Comparison of ENCODE assay signal across 19 cellular contexts in genomic region chr17:45936610-45937009, GRCh38. TPM values are rescaled to one million over a fixed set of nuclear protein-coding genes. Genes with fewer than 3 reads are reported as not detected.
DNase-seq lines count a peak whose midpoint lies in the region; FAIRE-seq and TF ChIP-seq lines count a peak whose summit lies in the region.
"Had no signal": no experiment of that assay in that cellular context is flagged by ENCODE, and none has a peak within 500 bp of the region (broad histone marks: within the 10 kb centered on the region; RNA-seq: fewer than 3 reads in every experiment).

No MANE protein-coding gene starts in this region.

- H3K36me3 Mint-ChIP-seq in T-helper 2 cell treated with Interferon-gamma antibody and Interleukin-4, amounts not matched to agents 5 μg/mL and 100 μg/mL, for 36 hours (ENCODE audit: low read depth) = no peaks in the 10 kb centered on the region
- H3K36me3 Mint-ChIP-seq: CD4-positive, alpha-beta memory T cell; naive thymus-derived CD8-positive, alpha-beta T cell had no signal

- peak; percentile 64 for DNase-seq in NCI-H1694 (lab: John Stamatoyannopoulos, UW)
- DNase-seq in NCI-H2196 treated with DMSO at 0.1 percent for 48 hours (lab: John Stamatoyannopoulos, UW; ENCODE audit: unreplicated experiment) = peak; percentile 82
- no peak for DNase-seq in kidney
- no peak for DNase-seq in erythroblast (lab: John Stamatoyannopoulos, UW)
- no peak for DNase-seq in T-helper 1 cell
- DNase-seq in occipital lobe (lab: John Stamatoyannopoulos, UW) = no peak
- no peak for DNase-seq in T-helper 2 cell treated with Interferon-gamma antibody and Interleukin-4, amounts not matched to agents 5 μg/mL and 100 μg/mL, for 36 hours (ENCODE audit: low spot score)
- DNase-seq: activated CD4-positive, alpha-beta T cell treated with anti-CD3 and anti-CD28 coated beads, Interleukin-2, amount 50 U/mL, for 4 hours; CD4-positive, alpha-beta memory T cell; Kasumi-1; kidney glomerular epithelial cell; naive thymus-derived CD8-positive, alpha-beta T cell; stimulated activated naive CD4-positive, alpha-beta T cell; T-helper 2 cell had no signal

- no peak overlapping the region for H3K27ac Mint-ChIP-seq in T-helper 2 cell treated with Interferon-gamma antibody and Interleukin-4, amounts not matched to agents 5 μg/mL and 100 μg/mL, for 36 hours
- H3K27ac Mint-ChIP-seq: CD4-positive, alpha-beta memory T cell had no signal

- H3K9ac ChIP-seq in kidney (ENCODE audit: low read length in 2 of 2) = no peak overlapping the region
- H3K9ac ChIP-seq: parathyroid adenoma had no signal

- peaks cover 20% of the 10 kb centered on the region for H3K27me3 Mint-ChIP-seq in T-helper 2 cell treated with Interferon-gamma antibody and Interleukin-4, amounts not matched to agents 5 μg/mL and 100 μg/mL, for 36 hours (ENCODE audit: low read depth)

- H3K9me3 ChIP-seq in HEK293 (ENCODE audit: control insufficient read depth, insufficient read depth, low read depth, low read length) (no peaks in the 10 kb centered on the region), kidney (ENCODE audit: control insufficient read depth in 1 of 2, low read length in 2 of 2) (no peaks in the 10 kb centered on the region)
- H3K9me3 ChIP-seq: gastroesophageal sphincter, tibial nerve had no signal

- H3K9me3 Mint-ChIP-seq in T-helper 2 cell treated with Interferon-gamma antibody and Interleukin-4, amounts not matched to agents 5 μg/mL and 100 μg/mL, for 36 hours = no peaks in the 10 kb centered on the region
- H3K9me3 Mint-ChIP-seq: naive thymus-derived CD8-positive, alpha-beta T cell had no signal

- no peak overlapping the region for H3K4me3 Mint-ChIP-seq in T-helper 2 cell treated with Interferon-gamma antibody and Interleukin-4, amounts not matched to agents 5 μg/mL and 100 μg/mL, for 36 hours
- H3K4me3 Mint-ChIP-seq: CD4-positive, alpha-beta memory T cell; naive thymus-derived CD8-positive, alpha-beta T cell had no signal

- H3K4me1 Mint-ChIP-seq in T-helper 2 cell treated with Interferon-gamma antibody and Interleukin-4, amounts not matched to agents 5 μg/mL and 100 μg/mL, for 36 hours (ENCODE audit: low read depth) = no peaks in the 10 kb centered on the region

- no peak for TF ChIP-seq CTCF in HEK293 (tag by site-specific recombination; IDR thresholded peaks at IDR 0.05)
- TF ChIP-seq CTCF in kidney (IDR thresholded peaks at IDR 0.05; ENCODE audit: borderline replicate concordance, extremely low read depth, insufficient read depth) = no peak

- FAIRE-seq in kidney (lab: Jason Lieb, UNC) = no peak

- no peak for TF ChIP-seq POLR2A in erythroblast (IDR thresholded peaks at IDR 0.05; ENCODE audit: low read length)

- H3K27ac ChIP-seq in HEK293 (ENCODE audit: extremely low read depth, low read depth, low read length) (no peak overlapping the region), kidney (ENCODE audit: low read depth in 2 of 2, low read length in 2 of 2) (peak overlapping the region; percentile 20 to 71)
- H3K27ac ChIP-seq: cardiac muscle cell, gastroesophageal sphincter, parathyroid adenoma, tibial nerve had no signal

- H3K4me3 ChIP-seq in HEK293 (ENCODE audit: low read depth, low read length) (no peak overlapping the region), kidney (ENCODE audit: low read length in 2 of 2) (no peak overlapping the region)
- H3K4me3 ChIP-seq: cardiac muscle cell, gastroesophageal sphincter, tibial nerve had no signal

- CTCF ChIA-PET in HEK293 (lab: Yijun Ruan, JAX) = interaction anchor here (0.8 to 13.2 kb wide), 4 partner anchors 12 to 296 kb away, joined by 4 to 92 read pairs (median 5); no protein-coding TSS in a partner anchor

- intact Hi-C loops in kidney (cut with DNase I) = no loop called here

- no peaks in the 10 kb centered on the region for H3K36me3 ChIP-seq in HEK293 (ENCODE audit: control insufficient read depth in 2 of 2, insufficient read depth in 1 of 2, low read length in 2 of 2)
- H3K36me3 ChIP-seq in kidney (ENCODE audit: control insufficient read depth in 1 of 2, insufficient read depth in 2 of 2, low read length in 2 of 2) = no peaks in the 10 kb centered on the region
- H3K36me3 ChIP-seq: cardiac muscle cell, gastroesophageal sphincter, tibial nerve had no signal

- H3K4me1 ChIP-seq in HEK293 (ENCODE audit: control insufficient read depth, insufficient read depth, low read length) (peaks cover 15% of the 10 kb centered on the region), kidney (ENCODE audit: control insufficient read depth in 1 of 2, insufficient read depth in 1 of 2, low read depth in 1 of 2, low read length in 2 of 2) (peaks cover 2 to 19% of the 10 kb centered on the region in 2 donors)

- POLR2A ChIA-PET in HEK293 (lab: Yijun Ruan, JAX) = no interaction called here

TF ChIP-seq in HEK293, 187 proteins besides CTCF, POLR2A, EP300 and RAD21:
- TF ChIP-seq GLIS1 (tag by site-specific recombination; IDR thresholded peaks at IDR 0.05) (peak; percentile 28; the same call in 1 of the 2 replicates), ZNF416 (tag by site-specific recombination; IDR thresholded peaks at IDR 0.05) (no peak), ZNF639 (tag by site-specific recombination; IDR thresholded peaks at IDR 0.05) (no peak), HOXD13 (CRISPR knock-in tag; IDR thresholded peaks at IDR 0.05; ENCODE audit: borderline replicate concordance) (0 out of 2 replicates have a peak, but pooled peaks have one; percentile 14), ZNF366 (tag by site-specific recombination; conservative IDR thresholded peaks at IDR 0.05) (peak; percentile 41), ZNF600 (tag by site-specific recombination; IDR thresholded peaks at IDR 0.05) (0 out of 2 replicates have a peak, but pooled peaks have one; percentile 45), GLI2 (tag by site-specific recombination; IDR thresholded peaks at IDR 0.05; ENCODE audit: borderline replicate concordance, low read depth) (no peak), PRDM6 (tag by site-specific recombination; IDR thresholded peaks at IDR 0.05) (0 out of 2 replicates have a peak, but pooled peaks have one; percentile 30)

RNA-seq across cellular contexts. Expression of gene MAPT, which starts 42.3 kb away (rescaled TPM):
- total RNA-seq in kidney (2.9 TPM), occipital lobe (93.1 TPM)
- 15.4 TPM for polyA plus RNA-seq in kidney (ENCODE audit: insufficient read depth, low read depth, low replicate concordance)

Comparison
In these comparisons a context has a peak if more than half of its experiments do, and no peak if none do; other contexts are left out.
1. DNase-seq: peak in NCI-H1694 (single experiment) and NCI-H2196 treated with DMSO at 0.1 percent for 48 hours (single experiment); none in kidney (single experiment), erythroblast (0 of 2), T-helper 1 cell (0 of 5), occipital lobe (single experiment) and T-helper 2 cell treated with Interferon-gamma antibody and Interleukin-4, amounts not matched to agents 5 μg/mL and 100 μg/mL, for 36 hours (single experiment).
2. RNA of gene MAPT, which starts 42.3 kb away (total RNA-seq): 93.1 TPM in occipital lobe (single experiment); 2.9 TPM in kidney (single experiment); every median in the first group is over 10 times any median in the second.